In the genomic region with DNA sequence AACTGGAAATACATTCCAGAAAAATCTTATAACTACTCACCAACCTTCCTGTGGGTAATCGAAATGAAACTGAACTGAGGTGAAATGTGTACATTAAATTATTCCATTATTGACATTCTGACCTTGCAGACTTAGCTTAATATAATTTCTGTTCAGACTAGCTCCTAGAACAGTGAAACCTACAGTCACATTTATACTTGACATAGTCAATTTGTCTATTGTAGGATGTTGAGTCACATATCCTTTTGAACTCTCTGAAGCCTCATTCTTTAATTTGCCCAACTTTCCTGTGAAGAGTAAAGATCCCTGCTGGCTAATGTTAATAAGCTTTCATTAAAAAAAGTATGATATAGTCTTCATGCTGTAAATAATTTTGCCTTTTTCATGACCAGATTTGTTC, we compare ENCODE assay signal across 9 cellular contexts.
"Had no signal": no experiment of that assay in that cellular context is flagged by ENCODE, and none has a peak within 500 bp of the region (broad histone marks: within the 10 kb centered on the region; RNA-seq: fewer than 3 reads in every experiment).

No MANE protein-coding gene starts in this region.

- H3K4me3 Mint-ChIP-seq: GM23338, H9, IgD-negative memory B cell had no signal

- DNase-seq: H9, HCEC 1CT, KBM-7 had no signal

- FAIRE-seq: H1, H54, HTR-8/SVneo had no signal

- H3K9me3 Mint-ChIP-seq: H9 had no signal

- H3K27ac ChIP-seq: KMS-11 had no signal

- H3K27ac Mint-ChIP-seq: GM23338, H9, IgD-negative memory B cell had no signal

- H3K4me3 ChIP-seq: GM23338 had no signal

- ATAC-seq: GM23338 had no signal
